In genomic region chr19:1956868-1957492, GRCh38 we compare ENCODE assay signal across 16 cellular contexts. TPM values are rescaled to one million over a fixed set of nuclear protein-coding genes. Genes with fewer than 3 reads are reported as not detected.
DNase-seq lines count a peak whose midpoint lies in the region; ATAC-seq, FAIRE-seq and TF ChIP-seq lines count a peak whose summit lies in the region.
"Had no signal": no experiment of that assay in that cellular context is flagged by ENCODE, and none has a peak within 500 bp of the region (broad histone marks: within the 10 kb centered on the region; RNA-seq: fewer than 3 reads in every experiment).

No MANE protein-coding gene starts in this region.

- H3K9me2 ChIP-seq in PC-3 (replicated peaks; ENCODE audit: low read length): no peaks in the 10 kb centered on the region

- H3K4me3 ChIP-seq in HepG2 (replicated peaks in 1 of 3; ENCODE audit: insufficient read depth in 1 of 3, low read depth in 2 of 3, low read length in 3 of 3): no peak overlapping the region
- no peak overlapping the region for H3K4me3 ChIP-seq in right lobe of liver
- H3K4me3 ChIP-seq in neuronal stem cell (ENCODE audit: low read length in 2 of 2): no peak overlapping the region
- H3K4me3 ChIP-seq in PC-3 (ENCODE audit: low read length): no peak overlapping the region
- no peak overlapping the region for H3K4me3 ChIP-seq in esophagus squamous epithelium

- no peak overlapping the region for H2AK5ac ChIP-seq in neuronal stem cell (ENCODE audit: low read depth, low read length)

- H4K91ac ChIP-seq in neuronal stem cell (ENCODE audit: low read depth, low read length, poor library complexity): no peak overlapping the region

- no peak for FAIRE-seq in HepG2 (lab: Jason Lieb, UNC)

- H3K18ac ChIP-seq in neuronal stem cell (ENCODE audit: low read length): no peak overlapping the region

- peak overlapping the region; percentile 10 for H2BK5ac ChIP-seq in neuronal stem cell (ENCODE audit: low read length)

- H3F3A ChIP-seq in PC-3 (ENCODE audit: low read length, unreplicated experiment): no peaks in the 10 kb centered on the region

- H3K27ac ChIP-seq in HepG2 (ENCODE audit: extremely low read length, insufficient read depth, low read length): no peak overlapping the region
- H3K27ac ChIP-seq in right lobe of liver: no peak overlapping the region
- H3K27ac ChIP-seq in neuronal stem cell (replicated peaks; ENCODE audit: low read length): no peak overlapping the region
- no peak overlapping the region for H3K27ac ChIP-seq in PC-3 (ENCODE audit: low read length)
- H3K27ac ChIP-seq in esophagus squamous epithelium: no peak overlapping the region
- H3K27ac ChIP-seq: epithelial cell of prostate had no signal

- H2BK12ac ChIP-seq in neuronal stem cell (ENCODE audit: low read length): no peak overlapping the region

- in situ Hi-C loops in HepG2 (cut with HindIII; ENCODE audit: extremely low pct_ligation_motif_present, low pct_unique_long_range_greater_than_20kb): no loop called here

- POLR2A ChIA-PET in HepG2 (lab: Yijun Ruan, JAX): no interaction called here
- POLR2A ChIA-PET in PC-3 (lab: Charles Lee; ENCODE audit: unreplicated experiment): no interaction called here

- H3K36me3 ChIP-seq in HepG2 (replicated peaks in 1 of 2; ENCODE audit: control insufficient read depth in 1 of 2, insufficient read depth in 2 of 2, low read length in 2 of 2) (peaks cover 5 to 12% of the 10 kb centered on the region in 2 experiments; a peak in 3 of 5 replicates), right lobe of liver (no peaks in the 10 kb centered on the region), neuronal stem cell (replicated peaks in 1 of 2; ENCODE audit: control insufficient read depth in 2 of 2, insufficient read depth in 2 of 2, low read length in 2 of 2) (peaks cover 5 to 50% of the 10 kb centered on the region in 2 donors), PC-3 (ENCODE audit: low read depth, low read length) (no peaks in the 10 kb centered on the region), esophagus squamous epithelium (peaks cover 0 to 55% (median 0%) of the 10 kb centered on the region in 3 donors)

- H3K14ac ChIP-seq in neuronal stem cell (ENCODE audit: low read length): no peak overlapping the region

- BruUV-seq in HepG2 (replicated peaks; lab: Mats Ljungman, UMichigan) (no TSS peak), PC-3 (replicated peaks; lab: Mats Ljungman, UMichigan) (no TSS peak)

- 98% methylated on average over 28 of the region's 28 CpGs for WGBS in HepG2 (ENCODE audit: low lambda C conversion rate)
- WGBS in right lobe of liver (ENCODE audit: insufficient coverage, low coverage, low lambda C conversion rate, missing lambda C conversion rate): 84% methylated on average over 6 of the region's 28 CpGs
- no CpG with 5 or more reads among the region's 28 CpGs for WGBS in neuronal stem cell (ENCODE audit: extremely low coverage in 2 of 2, insufficient read length in 2 of 2, insufficient replicate concordance in 1 of 2), 2 donors
- WGBS in esophagus squamous epithelium, 2 donors: 82% methylated on average over 18 to 25 of the region's 28 CpGs

- no peak for TF ChIP-seq CTCF in HepG2 (CRISPR knock-in tag; IDR thresholded peaks at IDR 0.05)
- TF ChIP-seq CTCF in right lobe of liver (IDR thresholded peaks at IDR 0.05): no peak
- TF ChIP-seq CTCF in PC-3 (conservative IDR thresholded peaks at IDR 0.05; ENCODE audit: low read depth, low read length): no peak
- TF ChIP-seq CTCF in esophagus squamous epithelium (IDR thresholded peaks at IDR 0.05): no peak

- CTCF ChIA-PET in HepG2 (lab: Yijun Ruan, JAX; ENCODE audit: low intra/inter-chr PET ratio, low total read pairs): no interaction called here
- CTCF ChIA-PET in PC-3 (lab: Charles Lee): no interaction called here

- no peak for TF ChIP-seq EP300 in HepG2 (IDR thresholded peaks at IDR 0.05; ENCODE audit: low read depth in 2 of 2, low read length in 2 of 2)
- TF ChIP-seq EP300 in HepG2 (CRISPR knock-in tag; IDR thresholded peaks at IDR 0.05; ENCODE audit: borderline replicate concordance): no peak

- H3K9me3 ChIP-seq in HepG2 (ENCODE audit: low read length): no peaks in the 10 kb centered on the region
- H3K9me3 ChIP-seq in right lobe of liver: no peaks in the 10 kb centered on the region
- no peaks in the 10 kb centered on the region for H3K9me3 ChIP-seq in neuronal stem cell (replicated peaks in 1 of 2; ENCODE audit: control insufficient read depth in 2 of 2, insufficient read depth in 1 of 2, low read depth in 1 of 2, low read length in 2 of 2)
- H3K9me3 ChIP-seq in PC-3 (ENCODE audit: low read length): no peaks in the 10 kb centered on the region
- no peaks in the 10 kb centered on the region for H3K9me3 ChIP-seq in esophagus squamous epithelium

- H2BK120ac ChIP-seq in neuronal stem cell (ENCODE audit: low read depth, low read length): no peak overlapping the region

- H4K20me1 ChIP-seq in HepG2 (ENCODE audit: insufficient read depth, low read length) (peaks cover 38% of the 10 kb centered on the region; the same call in 1 of the 2 replicates), PC-3 (ENCODE audit: low read length) (no peaks in the 10 kb centered on the region)

- H3K79me2 ChIP-seq in HepG2 (ENCODE audit: insufficient read depth, low read length) (peaks cover 28% of the 10 kb centered on the region), PC-3 (ENCODE audit: low read length) (peaks cover 41% of the 10 kb centered on the region)

- H3K79me1 ChIP-seq in neuronal stem cell (ENCODE audit: low read depth, low read length): peaks cover 64% of the 10 kb centered on the region

- H3K4ac ChIP-seq in neuronal stem cell (ENCODE audit: low read length): no peak overlapping the region

- peak overlapping the region; percentile 86 for H4K8ac ChIP-seq in neuronal stem cell (ENCODE audit: low read depth, low read length)

- TF ChIP-seq RAD21 in HepG2 (CRISPR knock-in tag; IDR thresholded peaks at IDR 0.05): no peak

- no peak overlapping the region for H3K23ac ChIP-seq in neuronal stem cell (ENCODE audit: low read depth, low read length, poor library complexity)

- intact Hi-C loops in HepG2 (cut with micrococcal nuclease; ENCODE audit: unreplicated experiment): no loop called here
- intact Hi-C loops in right lobe of liver (cut with DNase I): no loop called here
- intact Hi-C loops in left cardiac atrium (cut with DNase I): loop anchor here in 1 of 2 donors (5.0 kb wide), 1 partner anchor 40 kb away; no protein-coding TSS in a partner anchor
- intact Hi-C loops in PC-3 (cut with micrococcal nuclease): no loop called here
- intact Hi-C loops in esophagus squamous epithelium (cut with DNase I): loop anchor here (10.0 kb wide), 1 partner anchor 178 kb away; no protein-coding TSS in a partner anchor

- ATAC-seq in HepG2: no peak
- no peak for ATAC-seq in right lobe of liver
- peak; percentile 14 to 70 for ATAC-seq in left cardiac atrium
- ATAC-seq in GM21381 (IDR thresholded peaks at IDR 0.05; ENCODE audit: unreplicated experiment): no peak
- no peak for ATAC-seq in PC-3
- ATAC-seq: activated naive CD4-positive, alpha-beta T cell treated with anti-CD3 and anti-CD28 coated beads, Interleukin-2, amount 50 U/mL, for 72 hours had no signal

- no peak overlapping the region for H3K4me2 ChIP-seq in HepG2 (ENCODE audit: low read depth, low read length)
- H3K4me2 ChIP-seq in neuronal stem cell (ENCODE audit: insufficient read depth, low read length, poor library complexity, severe bottlenecking): no peak overlapping the region
- no peak overlapping the region for H3K4me2 ChIP-seq in PC-3 (ENCODE audit: low read length)

- H3K4me1 ChIP-seq in HepG2 (ENCODE audit: insufficient read depth, low read length): no peaks in the 10 kb centered on the region
- no peaks in the 10 kb centered on the region for H3K4me1 ChIP-seq in right lobe of liver
- H3K4me1 ChIP-seq in neuronal stem cell (ENCODE audit: control insufficient read depth in 2 of 2, insufficient read depth in 1 of 2, low read depth in 1 of 2, low read length in 2 of 2): peaks cover 0 to 10% of the 10 kb centered on the region in 2 donors
- H3K4me1 ChIP-seq in PC-3 (ENCODE audit: insufficient read depth, low read length): no peaks in the 10 kb centered on the region
- H3K4me1 ChIP-seq in esophagus squamous epithelium: peaks cover 0 to 8% (median 0%) of the 10 kb centered on the region in 3 donors

- DNase-seq in HepG2 (ENCODE audit: low spot score): no peak
- no peak for DNase-seq in right lobe of liver
- DNase-seq in left cardiac atrium: no peak
- no peak for DNase-seq in neuronal stem cell (ENCODE audit: low spot score)
- no peak for DNase-seq in PC-3
- DNase-seq in RKO (ENCODE audit: low spot score): no peak
- no peak for DNase-seq in esophagus squamous epithelium (lab: John Stamatoyannopoulos, UW)
- DNase-seq: activated CD4-positive, alpha-beta T cell treated with anti-CD3 and anti-CD28 coated beads for 1 hour; activated CD8-positive, alpha-beta memory T cell treated with anti-CD3 and anti-CD28 coated beads, Interleukin-2, amount 50 U/mL, for 48 hours; central memory CD4-positive, alpha-beta T cell; GDM1; NCI-H187 treated with DMSO at 0.1 percent for 48 hours; NCI-H526 had no signal

- no peaks in the 10 kb centered on the region for H3K27me3 ChIP-seq in HepG2 (ENCODE audit: control insufficient read depth in 1 of 2, insufficient read depth in 2 of 2, low read length in 2 of 2)
- H3K27me3 ChIP-seq in right lobe of liver: no peaks in the 10 kb centered on the region
- H3K27me3 ChIP-seq in neuronal stem cell (ENCODE audit: control insufficient read depth in 3 of 3, insufficient read depth in 3 of 3, low read depth in 1 of 3, low read length in 3 of 3): no peaks in the 10 kb centered on the region
- H3K27me3 ChIP-seq in PC-3 (ENCODE audit: low read length): no peaks in the 10 kb centered on the region
- H3K27me3 ChIP-seq in esophagus squamous epithelium: no peaks in the 10 kb centered on the region

- H3K9ac ChIP-seq in HepG2 (ENCODE audit: insufficient read depth, low read depth, low read length) (no peak overlapping the region), neuronal stem cell (ENCODE audit: low read depth, low read length, poor library complexity) (peak overlapping the region; percentile 30), PC-3 (ENCODE audit: low read length) (no peak overlapping the region)

- TF ChIP-seq POLR2A in HepG2 (IDR thresholded peaks at IDR 0.05; ENCODE audit: insufficient read depth in 1 of 2, low read depth in 2 of 2, low read length in 2 of 2) (no peak), right lobe of liver (IDR thresholded peaks at IDR 0.05) (no peak), esophagus squamous epithelium (IDR thresholded peaks at IDR 0.05) (no peak)

- no peak overlapping the region for H2BK15ac ChIP-seq in neuronal stem cell (ENCODE audit: low read length)

- H2AFZ ChIP-seq in HepG2 (ENCODE audit: low read length) (no peak overlapping the region), neuronal stem cell (ENCODE audit: low read length) (no peak overlapping the region), PC-3 (ENCODE audit: low read length) (no peak overlapping the region)

RNA-seq across cellular contexts. Expression of gene CSNK1G2, which starts 16.0 kb away (rescaled TPM):
- total RNA-seq in HepG2 (2016; rRNA removed; fragmentation: Illumina TruSeq; extraction: Trizol): 29.7 and 53.8 TPM in 2 replicates
- 40.6 and 41.0 TPM in 2 replicates for total RNA-seq in HepG2 (2016; cell fraction: cytosol; rRNA removed; fragmentation: Illumina TruSeq; extraction: Trizol; ENCODE audit: low read depth)
- 26.8 and 56.3 TPM in 2 replicates for total RNA-seq in HepG2 (2016; cell fraction: insoluble cytoplasmic fraction; rRNA removed; fragmentation: Illumina TruSeq; extraction: Trizol)
- 85.2 and 87.4 TPM in 2 replicates for total RNA-seq in HepG2 (2016; cell fraction: membrane; rRNA removed; fragmentation: Illumina TruSeq; extraction: Trizol)
- 39.2 and 46.8 TPM in 2 replicates for total RNA-seq in HepG2 (2016; cell fraction: nucleus; rRNA removed; fragmentation: Illumina TruSeq; extraction: Trizol)
- polyA plus RNA-seq in HepG2 (2011; rRNA removed): 72.5 and 88.4 TPM in 2 replicates
- polyA plus RNA-seq in HepG2 (2011; cell fraction: cytosol; rRNA removed): 33.8 and 56.1 TPM in 2 replicates
- 380 and 522 TPM in 2 replicates for polyA plus RNA-seq in HepG2 (2011; cell fraction: nucleus; rRNA removed)
- 38.6 and 40.4 TPM in 2 replicates for polyA plus RNA-seq in HepG2 (2012)
- polyA plus RNA-seq in HepG2 (2016; cell fraction: cytosol; fragmentation: Illumina TruSeq; extraction: Trizol; ENCODE audit: low read depth): 39.6 and 47.2 TPM in 2 replicates
- polyA plus RNA-seq in HepG2 (2016; cell fraction: insoluble cytoplasmic fraction; fragmentation: Illumina TruSeq; extraction: Trizol; ENCODE audit: low read depth): 36.1 and 45.7 TPM in 2 replicates
- 79.1 and 81.2 TPM in 2 replicates for polyA plus RNA-seq in HepG2 (2016; cell fraction: membrane; fragmentation: Illumina TruSeq; extraction: Trizol; ENCODE audit: low read depth)
- 157 TPM in 2 replicates for polyA plus RNA-seq in HepG2 (2016; cell fraction: nucleus; fragmentation: Illumina TruSeq; extraction: Trizol; ENCODE audit: insufficient read depth, low read depth)
- polyA minus RNA-seq in HepG2 (2011; rRNA and poly(A)+ RNA removed; ENCODE audit: low replicate concordance): 51.2 and 83.6 TPM in 2 replicates
- polyA minus RNA-seq in HepG2 (2011; cell fraction: cytosol; rRNA and poly(A)+ RNA removed): 23.6 and 25.2 TPM in 2 replicates
- 18.2 and 21.2 TPM in 2 replicates for polyA minus RNA-seq in HepG2 (2011; cell fraction: nucleus; rRNA and poly(A)+ RNA removed)
- total RNA-seq in right lobe of liver: 10 to 100 TPM; 14.4 to 35.2 (median 22.6) TPM
- 10 to 100 TPM; 28.0 to 34.6 TPM for total RNA-seq in left cardiac atrium
- polyA plus RNA-seq in neuronal stem cell (2013, experiment 1 of 2): 162 TPM
- polyA plus RNA-seq in neuronal stem cell (2013, experiment 2 of 2): 157 TPM
- total RNA-seq in PC-3 (2014; rRNA removed): 83.6 and 106 TPM in 2 replicates
- 10 to 100 TPM; 40.4 to 68.9 (median 60.3) TPM for total RNA-seq in esophagus squamous epithelium

RNA-seq across cellular contexts. Expression of gene ADAT3, which starts 51.8 kb away (rescaled TPM):
- total RNA-seq in HepG2 (2016; rRNA removed; fragmentation: Illumina TruSeq; extraction: Trizol) (2.0 and 3.5 TPM in 2 replicates), right lobe of liver (1 to 10 TPM; 1.8 to 5.3 (median 2.7) TPM), left cardiac atrium (1 to 10 TPM; 2.3 to 3.0 TPM), PC-3 (2014; rRNA removed) (8.4 and 10.3 TPM in 2 replicates), esophagus squamous epithelium (10 to 100 TPM in 2 of 4 donors, 1 to 10 TPM in 2; 4.7 to 20.4 (median 11.1) TPM)
- 0.79 and 0.81 TPM in 2 replicates for total RNA-seq in HepG2 (2016; cell fraction: cytosol; rRNA removed; fragmentation: Illumina TruSeq; extraction: Trizol; ENCODE audit: low read depth)
- 1.7 and 3.1 TPM in 2 replicates for total RNA-seq in HepG2 (2016; cell fraction: insoluble cytoplasmic fraction; rRNA removed; fragmentation: Illumina TruSeq; extraction: Trizol)
- 1.7 and 2.1 TPM in 2 replicates for total RNA-seq in HepG2 (2016; cell fraction: membrane; rRNA removed; fragmentation: Illumina TruSeq; extraction: Trizol)
- 1.5 and 1.9 TPM in 2 replicates for total RNA-seq in HepG2 (2016; cell fraction: nucleus; rRNA removed; fragmentation: Illumina TruSeq; extraction: Trizol)
- 0.95 and 1.4 TPM in 2 replicates for polyA plus RNA-seq in HepG2 (2011; rRNA removed)
- polyA plus RNA-seq in HepG2 (2011; cell fraction: cytosol; rRNA removed): 0.94 and 1.7 TPM in 2 replicates
- 6.4 and 7.8 TPM in 2 replicates for polyA plus RNA-seq in HepG2 (2011; cell fraction: nucleus; rRNA removed)
- 1.3 and 1.7 TPM in 2 replicates for polyA plus RNA-seq in HepG2 (2012)
- polyA plus RNA-seq in HepG2 (2016; cell fraction: cytosol; fragmentation: Illumina TruSeq; extraction: Trizol; ENCODE audit: low read depth): 0.68 TPM in 2 replicates
- polyA plus RNA-seq in HepG2 (2016; cell fraction: insoluble cytoplasmic fraction; fragmentation: Illumina TruSeq; extraction: Trizol; ENCODE audit: low read depth): 2.8 and 3.5 TPM in 2 replicates
- polyA plus RNA-seq in HepG2 (2016; cell fraction: membrane; fragmentation: Illumina TruSeq; extraction: Trizol; ENCODE audit: low read depth): 1.1 and 1.4 TPM in 2 replicates
- polyA plus RNA-seq in HepG2 (2016; cell fraction: nucleus; fragmentation: Illumina TruSeq; extraction: Trizol; ENCODE audit: insufficient read depth, low read depth): 5.0 and 6.1 TPM in 2 replicates
- polyA minus RNA-seq in HepG2 (2011; rRNA and poly(A)+ RNA removed; ENCODE audit: low replicate concordance): 2.1 and 3.8 TPM in 2 replicates
- 1.3 and 1.6 TPM in 2 replicates for polyA minus RNA-seq in HepG2 (2011; cell fraction: cytosol; rRNA and poly(A)+ RNA removed)
- polyA minus RNA-seq in HepG2 (2011; cell fraction: nucleus; rRNA and poly(A)+ RNA removed): 2.3 and 2.6 TPM in 2 replicates
- polyA plus RNA-seq in neuronal stem cell (2013, experiment 1 of 2): 4.4 TPM
- polyA plus RNA-seq in neuronal stem cell (2013, experiment 2 of 2): 3.8 TPM

RNA-seq across cellular contexts. Expression of gene SCAMP4, which starts 51.8 kb away (rescaled TPM):
- 10.8 and 13.7 TPM in 2 replicates for total RNA-seq in HepG2 (2016; rRNA removed; fragmentation: Illumina TruSeq; extraction: Trizol)
- 4.4 and 5.1 TPM in 2 replicates for total RNA-seq in HepG2 (2016; cell fraction: cytosol; rRNA removed; fragmentation: Illumina TruSeq; extraction: Trizol; ENCODE audit: low read depth)
- 9.1 and 12.6 TPM in 2 replicates for total RNA-seq in HepG2 (2016; cell fraction: insoluble cytoplasmic fraction; rRNA removed; fragmentation: Illumina TruSeq; extraction: Trizol)
- total RNA-seq in HepG2 (2016; cell fraction: membrane; rRNA removed; fragmentation: Illumina TruSeq; extraction: Trizol): 10.1 and 10.7 TPM in 2 replicates
- 24.2 and 31.8 TPM in 2 replicates for total RNA-seq in HepG2 (2016; cell fraction: nucleus; rRNA removed; fragmentation: Illumina TruSeq; extraction: Trizol)
- polyA plus RNA-seq in HepG2 (2011; rRNA removed): 10.7 and 12.8 TPM in 2 replicates
- 7.6 and 8.7 TPM in 2 replicates for polyA plus RNA-seq in HepG2 (2011; cell fraction: cytosol; rRNA removed)
- polyA plus RNA-seq in HepG2 (2011; cell fraction: nucleus; rRNA removed): 43.5 and 55.3 TPM in 2 replicates
- 21.8 and 32.2 TPM in 2 replicates for polyA plus RNA-seq in HepG2 (2012)
- polyA plus RNA-seq in HepG2 (2016; cell fraction: cytosol; fragmentation: Illumina TruSeq; extraction: Trizol; ENCODE audit: low read depth): 5.1 and 6.4 TPM in 2 replicates
- polyA plus RNA-seq in HepG2 (2016; cell fraction: insoluble cytoplasmic fraction; fragmentation: Illumina TruSeq; extraction: Trizol; ENCODE audit: low read depth): 10.3 and 13.4 TPM in 2 replicates
- 11.5 and 11.6 TPM in 2 replicates for polyA plus RNA-seq in HepG2 (2016; cell fraction: membrane; fragmentation: Illumina TruSeq; extraction: Trizol; ENCODE audit: low read depth)
- polyA plus RNA-seq in HepG2 (2016; cell fraction: nucleus; fragmentation: Illumina TruSeq; extraction: Trizol; ENCODE audit: insufficient read depth, low read depth): 69.4 and 71.5 TPM in 2 replicates
- 14.8 and 32.0 TPM in 2 replicates for polyA minus RNA-seq in HepG2 (2011; rRNA and poly(A)+ RNA removed; ENCODE audit: low replicate concordance)
- 35.3 TPM in 2 replicates for polyA minus RNA-seq in HepG2 (2011; cell fraction: cytosol; rRNA and poly(A)+ RNA removed)
- 13.2 and 15.5 TPM in 2 replicates for polyA minus RNA-seq in HepG2 (2011; cell fraction: nucleus; rRNA and poly(A)+ RNA removed)
- total RNA-seq in right lobe of liver: 10 to 100 TPM; 22.1 to 60.6 (median 24.4) TPM
- 10 to 100 TPM; 21.4 to 22.8 TPM for total RNA-seq in left cardiac atrium
- polyA plus RNA-seq in neuronal stem cell (2013, experiment 1 of 2): 49.3 TPM
- polyA plus RNA-seq in neuronal stem cell (2013, experiment 2 of 2): 49.1 TPM
- 61.5 and 73.7 TPM in 2 replicates for total RNA-seq in PC-3 (2014; rRNA removed)
- 100 to 1,000 TPM in 1 of 4 donors, 10 to 100 TPM in 3; 49.8 to 144 (median 83.9) TPM for total RNA-seq in esophagus squamous epithelium

RNA-seq across cellular contexts. Expression of gene BTBD2, which starts 58.5 kb away (rescaled TPM):
- total RNA-seq in HepG2 (2016; rRNA removed; fragmentation: Illumina TruSeq; extraction: Trizol) (28.1 and 30.9 TPM in 2 replicates), right lobe of liver (10 to 100 TPM; 22.2 to 42.6 (median 29.2) TPM), left cardiac atrium (10 to 100 TPM; 51.4 to 54.3 TPM), PC-3 (2014; rRNA removed) (72.0 and 94.0 TPM in 2 replicates), esophagus squamous epithelium (10 to 100 TPM; 42.3 to 79.0 (median 63.8) TPM)
- 33.3 and 38.0 TPM in 2 replicates for total RNA-seq in HepG2 (2016; cell fraction: cytosol; rRNA removed; fragmentation: Illumina TruSeq; extraction: Trizol; ENCODE audit: low read depth)
- 26.7 and 27.1 TPM in 2 replicates for total RNA-seq in HepG2 (2016; cell fraction: insoluble cytoplasmic fraction; rRNA removed; fragmentation: Illumina TruSeq; extraction: Trizol)
- total RNA-seq in HepG2 (2016; cell fraction: membrane; rRNA removed; fragmentation: Illumina TruSeq; extraction: Trizol): 73.7 and 74.9 TPM in 2 replicates
- total RNA-seq in HepG2 (2016; cell fraction: nucleus; rRNA removed; fragmentation: Illumina TruSeq; extraction: Trizol): 18.7 and 18.8 TPM in 2 replicates
- 45.3 and 45.6 TPM in 2 replicates for polyA plus RNA-seq in HepG2 (2011; rRNA removed)
- polyA plus RNA-seq in HepG2 (2011; cell fraction: cytosol; rRNA removed): 23.9 and 43.2 TPM in 2 replicates
- polyA plus RNA-seq in HepG2 (2011; cell fraction: nucleus; rRNA removed): 43.1 and 48.6 TPM in 2 replicates
- polyA plus RNA-seq in HepG2 (2012): 46.5 and 49.0 TPM in 2 replicates
- 74.0 and 79.4 TPM in 2 replicates for polyA plus RNA-seq in HepG2 (2016; cell fraction: cytosol; fragmentation: Illumina TruSeq; extraction: Trizol; ENCODE audit: low read depth)
- 39.4 and 51.6 TPM in 2 replicates for polyA plus RNA-seq in HepG2 (2016; cell fraction: insoluble cytoplasmic fraction; fragmentation: Illumina TruSeq; extraction: Trizol; ENCODE audit: low read depth)
- 106 and 123 TPM in 2 replicates for polyA plus RNA-seq in HepG2 (2016; cell fraction: membrane; fragmentation: Illumina TruSeq; extraction: Trizol; ENCODE audit: low read depth)
- polyA plus RNA-seq in HepG2 (2016; cell fraction: nucleus; fragmentation: Illumina TruSeq; extraction: Trizol; ENCODE audit: insufficient read depth, low read depth): 43.6 and 45.5 TPM in 2 replicates
- polyA minus RNA-seq in HepG2 (2011; rRNA and poly(A)+ RNA removed; ENCODE audit: low replicate concordance): 32.8 and 55.6 TPM in 2 replicates
- polyA minus RNA-seq in HepG2 (2011; cell fraction: cytosol; rRNA and poly(A)+ RNA removed): 39.1 and 43.2 TPM in 2 replicates
- 10.3 and 12.1 TPM in 2 replicates for polyA minus RNA-seq in HepG2 (2011; cell fraction: nucleus; rRNA and poly(A)+ RNA removed)
- 148 TPM for polyA plus RNA-seq in neuronal stem cell (2013, experiment 1 of 2)
- polyA plus RNA-seq in neuronal stem cell (2013, experiment 2 of 2): 141 TPM

Comparison
In these comparisons a context has a peak if more than half of its experiments do, and no peak if none do; other contexts are left out.
1. ATAC-seq: peak in left cardiac atrium (2 of 2); none in HepG2 (single experiment), right lobe of liver (0 of 4), GM21381 (single experiment) and PC-3 (single experiment).